In genomic region chr13:100630564-100630963, GRCh38 we compare ENCODE assay signal across 15 cellular contexts. TPM values are rescaled to one million over a fixed set of nuclear protein-coding genes. Genes with fewer than 3 reads are reported as not detected.
DNase-seq lines count a peak whose midpoint lies in the region; FAIRE-seq and TF ChIP-seq lines count a peak whose summit lies in the region.
"Had no signal": no experiment of that assay in that cellular context is flagged by ENCODE, and none has a peak within 500 bp of the region (broad histone marks: within the 10 kb centered on the region; RNA-seq: fewer than 3 reads in every experiment).

No MANE protein-coding gene starts in this region.

- H3K27me3 ChIP-seq in astrocyte (ENCODE audit: insufficient read depth, low read length) (no peaks in the 10 kb centered on the region), small intestine (ENCODE audit: control insufficient read depth in 2 of 2, insufficient read depth in 2 of 2, low read length in 2 of 2) (no peaks in the 10 kb centered on the region), sigmoid colon (no peaks in the 10 kb centered on the region)
- H3K27me3 ChIP-seq: upper lobe of right lung had no signal

- DNase-seq in NCI-H2107 treated with DMSO at 0.1 percent for 48 hours (lab: John Stamatoyannopoulos, UW; ENCODE audit: unreplicated experiment) (peak; percentile 87), NCI-H2107 (lab: John Stamatoyannopoulos, UW) (no peak), astrocyte (ENCODE audit: low read depth) (no peak), iPS-NIHi11 (ENCODE audit: low spot score) (peak; percentile 38), superior temporal gyrus (ENCODE audit: extremely low spot score) (peak; percentile 79), small intestine (no peak), sigmoid colon (no peak), Kasumi-1 (lab: John Stamatoyannopoulos, UW) (no peak)
- DNase-seq: foreskin fibroblast; left colon; stimulated activated CD4-positive, alpha-beta T cell treated with anti-CD3 and anti-CD28 coated beads, Interleukin-12 subunit alpha, Interleukin-12 subunit beta, amount 100 ng/mL, for 4 hours; upper lobe of right lung had no signal

- TF ChIP-seq POLR2A in sigmoid colon (IDR thresholded peaks at IDR 0.05), result no peak

- peak overlapping the region; percentile 19 for H2AFZ ChIP-seq in astrocyte (ENCODE audit: low read depth, low read length)

- WGBS in small intestine, 3 donors, result 77 to 82% (median 80%) methylated on average over 8 of the region's 8 CpGs
- 82 to 85% methylated on average over 8 of the region's 8 CpGs for WGBS in sigmoid colon, 2 donors

- H3K4me2 ChIP-seq in astrocyte (ENCODE audit: low read length), result no peak overlapping the region

- H3K27ac ChIP-seq in astrocyte (ENCODE audit: low read depth, low read length) (no peak overlapping the region), small intestine (ENCODE audit: low read depth in 1 of 2, low read length in 1 of 2) (no peak overlapping the region), sigmoid colon (no peak overlapping the region)
- H3K27ac ChIP-seq: 22Rv1, upper lobe of right lung had no signal

- intact Hi-C loops in sigmoid colon (cut with DNase I), result no loop called here

- peak; percentile 9 for FAIRE-seq in astrocyte (lab: Jason Lieb, UNC)
- no peak for FAIRE-seq in small intestine (lab: Jason Lieb, UNC)

- H3K79me2 ChIP-seq in astrocyte (ENCODE audit: insufficient read depth, low read length), result no peaks in the 10 kb centered on the region

- H3K4me3 ChIP-seq in astrocyte (ENCODE audit: insufficient read depth, low read depth, low read length), result no peak overlapping the region
- no peak overlapping the region for H3K4me3 ChIP-seq in small intestine (ENCODE audit: low read depth in 1 of 2, low read length in 2 of 2)
- no peak overlapping the region for H3K4me3 ChIP-seq in sigmoid colon
- H3K4me3 ChIP-seq: upper lobe of right lung had no signal

- peaks cover 4% of the 10 kb centered on the region for H3K4me1 Mint-ChIP-seq in astrocyte (ENCODE audit: low read depth, unreplicated experiment)
- H3K4me1 Mint-ChIP-seq: activated naive CD4-positive, alpha-beta T cell treated with anti-CD3 and anti-CD28 coated beads, Interleukin-2, amount 50 U/mL, for 24 hours had no signal

- H3K9ac ChIP-seq in astrocyte (ENCODE audit: low read length), result no peak overlapping the region

- peaks cover 13% of the 10 kb centered on the region for H3K4me1 ChIP-seq in astrocyte (ENCODE audit: insufficient read depth, low read length)
- H3K4me1 ChIP-seq in small intestine (ENCODE audit: control insufficient read depth in 2 of 2, insufficient read depth in 1 of 2, low read depth in 1 of 2, low read length in 1 of 2), result no peaks in the 10 kb centered on the region
- H3K4me1 ChIP-seq in sigmoid colon, result peaks cover 0 to 14% (median 0%) of the 10 kb centered on the region in 4 donors
- H3K4me1 ChIP-seq: upper lobe of right lung had no signal

- H3K36me3 ChIP-seq in astrocyte (ENCODE audit: insufficient read depth, low read length) (peaks cover 16% of the 10 kb centered on the region), small intestine (ENCODE audit: control insufficient read depth in 2 of 2, insufficient read depth in 2 of 2, low read length in 2 of 2) (peaks cover 3 to 7% of the 10 kb centered on the region in 2 donors), sigmoid colon (peaks cover 0 to 39% (median 6%) of the 10 kb centered on the region in 4 donors)

- no peak overlapping the region for H3K4me3 Mint-ChIP-seq in astrocyte (ENCODE audit: unreplicated experiment)
- H3K4me3 Mint-ChIP-seq: activated naive CD4-positive, alpha-beta T cell treated with anti-CD3 and anti-CD28 coated beads, Interleukin-2, amount 50 U/mL, for 24 hours; dendritic cell treated with granulocyte-macrophage colony-stimulating factor and Interleukin-4, amounts not matched to agents 40 ng/mL and 50 ng/mL, for 4 days had no signal

- no peak for TF ChIP-seq CTCF in astrocyte (IDR thresholded peaks at IDR 0.05; ENCODE audit: insufficient read depth, low read depth, low read length)
- no peak for TF ChIP-seq CTCF in sigmoid colon (IDR thresholded peaks at IDR 0.05)

- no peaks in the 10 kb centered on the region for H3K9me3 Mint-ChIP-seq in astrocyte (ENCODE audit: unreplicated experiment)
- H3K9me3 Mint-ChIP-seq: activated naive CD4-positive, alpha-beta T cell treated with anti-CD3 and anti-CD28 coated beads, Interleukin-2, amount 50 U/mL, for 24 hours; dendritic cell treated with granulocyte-macrophage colony-stimulating factor and Interleukin-4, amounts not matched to agents 40 ng/mL and 50 ng/mL, for 4 days had no signal

- H3K36me3 Mint-ChIP-seq in astrocyte (ENCODE audit: low read depth, unreplicated experiment), result peaks cover 7% of the 10 kb centered on the region

- no peak for TF ChIP-seq EP300 in sigmoid colon (IDR thresholded peaks at IDR 0.05)

- no peaks in the 10 kb centered on the region for H4K20me1 ChIP-seq in astrocyte (ENCODE audit: insufficient read depth, low read length)

- no peaks in the 10 kb centered on the region for H3K27me3 Mint-ChIP-seq in astrocyte (ENCODE audit: low read depth, unreplicated experiment)
- H3K27me3 Mint-ChIP-seq: activated naive CD4-positive, alpha-beta T cell treated with anti-CD3 and anti-CD28 coated beads, Interleukin-2, amount 50 U/mL, for 24 hours; dendritic cell treated with granulocyte-macrophage colony-stimulating factor and Interleukin-4, amounts not matched to agents 40 ng/mL and 50 ng/mL, for 4 days had no signal

- no peaks in the 10 kb centered on the region for H3K9me3 ChIP-seq in astrocyte (ENCODE audit: insufficient read depth, low read depth, low read length)
- no peaks in the 10 kb centered on the region for H3K9me3 ChIP-seq in small intestine (ENCODE audit: control insufficient read depth, low read depth)
- H3K9me3 ChIP-seq in sigmoid colon, result no peaks in the 10 kb centered on the region
- H3K9me3 ChIP-seq: upper lobe of right lung had no signal

- peak overlapping the region; percentile 13 for H3K27ac Mint-ChIP-seq in astrocyte (ENCODE audit: unreplicated experiment)
- H3K27ac Mint-ChIP-seq: activated naive CD4-positive, alpha-beta T cell treated with anti-CD3 and anti-CD28 coated beads, Interleukin-2, amount 50 U/mL, for 24 hours; dendritic cell treated with granulocyte-macrophage colony-stimulating factor and Interleukin-4, amounts not matched to agents 40 ng/mL and 50 ng/mL, for 4 days had no signal

RNA-seq across cellular contexts. Expression of gene GGACT, which starts 42.0 kb away (rescaled TPM):
- 7.7 and 7.9 TPM in 2 replicates for total RNA-seq in astrocyte
- 1 to 10 TPM; 4.1 to 5.4 (median 4.3) TPM for polyA plus RNA-seq in small intestine
- 1 to 10 TPM in 3 of 4 donors, under 1 TPM in 1; 0.99 to 2.2 (median 1.9) TPM for total RNA-seq in sigmoid colon
- 1 to 10 TPM; 2.9 to 3.0 (median 3.0) TPM for polyA plus RNA-seq in sigmoid colon

RNA-seq across cellular contexts. Expression of gene TMTC4, which starts 44.0 kb away (rescaled TPM):
- total RNA-seq in astrocyte (7.7 and 8.4 TPM in 2 replicates), sigmoid colon (10 to 100 TPM in 2 of 4 donors, 1 to 10 TPM in 2; 8.6 to 16.9 (median 9.9) TPM)
- polyA plus RNA-seq in small intestine (10 to 100 TPM in 1 of 3 donors, 1 to 10 TPM in 2; 6.3 to 10.2 (median 7.3) TPM), sigmoid colon (1 to 10 TPM; 3.6 to 6.8 (median 3.7) TPM)

Comparison
In these comparisons a context has a peak if more than half of its experiments do, and no peak if none do; other contexts are left out.
1. DNase-seq: peak in NCI-H2107 treated with DMSO at 0.1 percent for 48 hours (single experiment), iPS-NIHi11 (single experiment) and superior temporal gyrus (single experiment); none in NCI-H2107 (single experiment), astrocyte (single experiment), small intestine (single experiment), sigmoid colon (single experiment) and Kasumi-1 (0 of 2).